In genomic region chr5:150700600-150701377, GRCh38 we compare ENCODE assay signal across 8 cellular contexts. TPM values are rescaled to one million over a fixed set of nuclear protein-coding genes. Genes with fewer than 3 reads are reported as not detected.
A peak's percentile ranks its signal among the peaks of the same experiment; 100 is the strongest.
DNase-seq lines count a peak whose midpoint lies in the region; FAIRE-seq and TF ChIP-seq lines count a peak whose summit lies in the region.

Gene RBM22 (minus strand): TSS chr5:150701062. CDS start chr5:150700985, 77 bp downstream.

- H3K36me3 Mint-ChIP-seq in neural progenitor cell = peaks cover 9% of the 10 kb centered on the region

- H3K4me1 ChIP-seq in neural progenitor cell = peaks cover 6% of the 10 kb centered on the region
- peaks cover 0 to 22% (median 19%) of the 10 kb centered on the region in 5 donors for H3K4me1 ChIP-seq in subcutaneous abdominal adipose tissue (ENCODE audit: control insufficient read depth in 5 of 5, insufficient read depth in 5 of 5, low read length in 5 of 5)

- peak within 1 kb of the TSS; percentile 99 for H2AFZ ChIP-seq in neural progenitor cell (replicated peaks)

- H3K9me3 Mint-ChIP-seq in neural progenitor cell = no peaks in the 10 kb centered on the region

- peak within 1 kb of the TSS; percentile 97 for H3K9ac ChIP-seq in neural progenitor cell
- H3K9ac ChIP-seq in subcutaneous abdominal adipose tissue (ENCODE audit: low read length in 5 of 5) = peak within 1 kb of the TSS; percentile 91 to 97 (median 95)

- H3K4me3 Mint-ChIP-seq in neural progenitor cell = no peak within 1 kb of the TSS

- H3K4me1 Mint-ChIP-seq in neural progenitor cell = no peaks in the 10 kb centered on the region

- H4K20me1 ChIP-seq in neural progenitor cell (ENCODE audit: low read depth) = peaks cover 8% of the 10 kb centered on the region

- H3K9me3 ChIP-seq in neural progenitor cell (ENCODE audit: low read depth) (no peaks in the 10 kb centered on the region), subcutaneous abdominal adipose tissue (ENCODE audit: control insufficient read depth in 5 of 5, low read length in 5 of 5) (no peaks in the 10 kb centered on the region)

- H3K27ac ChIP-seq in neural progenitor cell (peak within 1 kb of the TSS; percentile 93), subcutaneous abdominal adipose tissue (ENCODE audit: low read depth, low read length) (peak within 1 kb of the TSS; percentile 91)

- no peak within 1 kb of the TSS for H3K27ac Mint-ChIP-seq in neural progenitor cell

- H3K36me3 ChIP-seq in neural progenitor cell (peaks cover 11% of the 10 kb centered on the region), subcutaneous abdominal adipose tissue (ENCODE audit: control insufficient read depth in 5 of 5, insufficient read depth in 5 of 5, low read length in 5 of 5) (peaks cover 13 to 31% (median 29%) of the 10 kb centered on the region in 5 donors)

- H3K27me3 ChIP-seq in neural progenitor cell (peaks cover 6% of the 10 kb centered on the region), subcutaneous abdominal adipose tissue (ENCODE audit: control insufficient read depth in 5 of 5, insufficient read depth in 4 of 5, low read length in 5 of 5) (no peaks in the 10 kb centered on the region)

- H3K79me2 ChIP-seq in neural progenitor cell (ENCODE audit: low read depth) = peaks cover 26% of the 10 kb centered on the region

- in situ Hi-C loops in G401 (cut with HindIII; ENCODE audit: low sequenced_read_pairs) = no loop called here

- peak within 1 kb of the TSS; percentile 95 for H3K4me2 ChIP-seq in neural progenitor cell

- peaks cover 6% of the 10 kb centered on the region for H3F3A ChIP-seq in neural progenitor cell (ENCODE audit: low read depth)

- DNase-seq in G401 (ENCODE audit: low spot score) = peak; percentile 97
- peak; percentile 67 for DNase-seq in H54 (ENCODE audit: insufficient read length, low spot score)
- DNase-seq in LoVo (ENCODE audit: low spot score) = peak; percentile 96
- DNase-seq in SHP77 (lab: John Stamatoyannopoulos, UW) = peak; percentile 85 to 92
- peak; percentile 97 for DNase-seq in activated effector memory CD4-positive, alpha-beta T cell treated with anti-CD3 and anti-CD28 coated beads, Interleukin-2, amount 50 U/mL, for 16 hours
- peak; percentile 82 to 95 for DNase-seq in foreskin fibroblast
- DNase-seq in neural progenitor cell (ENCODE audit: low spot score) = peak; percentile 97

- TF ChIP-seq CTCF in foreskin fibroblast (IDR thresholded peaks at IDR 0.05; ENCODE audit: low read depth, low read length) (peak; percentile 65), neural progenitor cell (IDR thresholded peaks at IDR 0.05) (peak; percentile 58)

- H3K4me3 ChIP-seq in foreskin fibroblast (ENCODE audit: low read depth in 1 of 2, low read length in 2 of 2) (peak within 1 kb of the TSS; percentile 79 to 98), neural progenitor cell (peak within 1 kb of the TSS; percentile 94), subcutaneous abdominal adipose tissue (ENCODE audit: low read depth in 1 of 5, low read length in 5 of 5) (peak within 1 kb of the TSS; percentile 94 to 100 (median 99))

- no peak for FAIRE-seq in H54 (lab: Jason Lieb, UNC)

- TF ChIP-seq POLR2A in H54 (IDR thresholded peaks at IDR 0.05; ENCODE audit: low read depth, low read length) = peak; percentile 64

- no peaks in the 10 kb centered on the region for H3K27me3 Mint-ChIP-seq in neural progenitor cell (ENCODE audit: insufficient read depth, low read depth)

RNA-seq across cellular contexts. Expression of gene RBM22, which starts in this region (rescaled TPM):
- total RNA-seq in G401 (2014; rRNA removed; shearing (Covaris generic)) = 20.1 and 40.9 TPM in 2 replicates
- total RNA-seq in neural progenitor cell (ENCODE audit: low replicate concordance) = 46.1 and 52.4 TPM in 2 replicates

Comparison
In these comparisons a context has a peak if more than half of its experiments do, and no peak if none do; other contexts are left out.
1. Peak in every context shown above with its lines: DNase-seq, H3K4me3 ChIP-seq and H3K27ac ChIP-seq.